ENCODE assay signal across 21 cellular contexts in the genomic region with DNA sequence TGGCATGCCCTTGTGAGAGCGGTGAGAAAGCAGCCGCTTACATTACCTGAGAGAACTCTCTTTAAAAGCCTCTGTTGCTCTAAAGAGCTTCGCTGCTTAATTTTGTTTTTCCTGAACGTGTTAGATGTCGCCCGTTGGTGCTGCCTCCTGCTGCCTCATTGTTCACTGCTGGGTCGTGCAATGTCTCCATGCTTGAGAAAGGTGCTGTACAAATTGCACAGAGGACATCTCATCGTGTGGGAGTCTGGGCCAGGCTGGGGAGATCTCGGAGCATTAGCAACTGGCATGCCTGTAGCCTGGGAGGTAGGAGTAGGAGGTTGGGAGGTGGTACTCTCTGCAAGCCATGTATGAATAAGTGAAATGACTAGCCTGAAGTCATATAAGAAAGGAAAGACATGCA.
"Had no signal": no experiment of that assay in that cellular context is flagged by ENCODE, and none has a peak within 500 bp of the region (broad histone marks: within the 10 kb centered on the region; RNA-seq: fewer than 3 reads in every experiment).

No MANE protein-coding gene starts in this region.

- DNase-seq: IMR-90, Karpas-422, KG1, MG63, NCI-H1092, NCI-H1105 treated with DMSO at 0.1 percent for 48 hours, NCI-H1417 treated with DMSO at 0.1 percent for 48 hours, NCI-H1694, NCI-H187 treated with DMSO at 0.1 percent for 48 hours, NCI-H2029 treated with DMSO at 0.1 percent for 48 hours, NCI-H2227 treated with DMSO at 0.1 percent for 48 hours, NCI-H524, NCI-H526 treated with DMSO at 0.1 percent for 48 hours, NCI-H748 treated with DMSO at 0.1 percent for 48 hours, Right ventricle myocardium superior, RPMI8226, SIG-M5 had no signal

- H3K27me3 ChIP-seq: MG63, SJSA1 had no signal

- H3K27ac ChIP-seq: HL-60, SJSA1, SK-N-MC had no signal

- H3K36me3 ChIP-seq: MG63, SJSA1 had no signal

- H3K4me3 ChIP-seq: MG63, SJSA1, SK-N-MC had no signal

- FAIRE-seq: RCC 7860 had no signal

- H3K9me3 ChIP-seq: MG63, SJSA1 had no signal

- H3K4me1 ChIP-seq: SJSA1 had no signal
